In genomic region chr2:222304737-222305509, GRCh38 we compare ENCODE assay signal across 8 cellular contexts. TPM values are rescaled to one million over a fixed set of nuclear protein-coding genes. Genes with fewer than 3 reads are reported as not detected.
DNase-seq lines count a peak whose midpoint lies in the region; ATAC-seq and TF ChIP-seq lines count a peak whose summit lies in the region.

No MANE protein-coding gene starts in this region.

- H3K27me3 Mint-ChIP-seq in mesothelial cell of epicardium (ENCODE audit: low read depth): peaks cover 100% of the 10 kb centered on the region

- ATAC-seq in HG02610 (IDR thresholded peaks at IDR 0.05; ENCODE audit: unreplicated experiment): peak; percentile 26

- TF ChIP-seq POLR2A in uterus (IDR thresholded peaks at IDR 0.05): no peak

- peaks cover 23% of the 10 kb centered on the region for H3K4me1 Mint-ChIP-seq in mesothelial cell of epicardium

- peaks cover 100% of the 10 kb centered on the region in 2 donors for H3K27me3 ChIP-seq in muscle layer of colon (ENCODE audit: control insufficient read depth in 1 of 2, insufficient read depth in 2 of 2, low read length in 2 of 2)
- peaks cover 21 to 98% of the 10 kb centered on the region in 2 donors for H3K27me3 ChIP-seq in uterus

- H3K4me1 ChIP-seq in muscle layer of colon (ENCODE audit: insufficient read depth, low read length): peaks cover 34% of the 10 kb centered on the region
- H3K4me1 ChIP-seq in uterus: no peaks in the 10 kb centered on the region

- H3K27ac ChIP-seq in muscle layer of colon (ENCODE audit: low read depth, low read length) (no peak overlapping the region), uterus (no peak overlapping the region)

- H3K27ac Mint-ChIP-seq in mesothelial cell of epicardium: no peak overlapping the region

- no peaks in the 10 kb centered on the region for H3K9me3 Mint-ChIP-seq in mesothelial cell of epicardium

- H3K4me3 ChIP-seq in AG10803 (ENCODE audit: low read length): peak overlapping the region; percentile 62
- H3K4me3 ChIP-seq in astrocyte of the cerebellum (ENCODE audit: low read depth, low read length): peak overlapping the region; percentile 36
- H3K4me3 ChIP-seq in muscle layer of colon (ENCODE audit: low read depth in 1 of 2, low read length in 2 of 2): peak overlapping the region; percentile 44 to 63
- peak overlapping the region in 1 of 2 donors; percentile 38 for H3K4me3 ChIP-seq in uterus

- no peaks in the 10 kb centered on the region for H3K9me3 ChIP-seq in muscle layer of colon (ENCODE audit: low read length)
- H3K9me3 ChIP-seq in uterus: no peaks in the 10 kb centered on the region

- TF ChIP-seq CTCF in AG10803 (conservative IDR thresholded peaks at IDR 0.05; ENCODE audit: low read length): no peak
- no peak for TF ChIP-seq CTCF in astrocyte of the cerebellum (IDR thresholded peaks at IDR 0.05; ENCODE audit: low read depth, low read length, missing control alignments)
- no peak for TF ChIP-seq CTCF in uterus (IDR thresholded peaks at IDR 0.05)
- no peak for TF ChIP-seq CTCF in mesothelial cell of epicardium (IDR thresholded peaks at IDR 0.05; ENCODE audit: unreplicated experiment)

- no peak overlapping the region for H3K4me3 Mint-ChIP-seq in mesothelial cell of epicardium

- no peaks in the 10 kb centered on the region for H3K36me3 ChIP-seq in muscle layer of colon (ENCODE audit: insufficient read depth, low read length)
- H3K36me3 ChIP-seq in uterus: no peaks in the 10 kb centered on the region

- in situ Hi-C loops in astrocyte of the cerebellum (cut with HindIII; ENCODE audit: low sequenced_read_pairs): loop anchor here (25.0 kb wide), 2 partner anchors 268 to 307 kb away; no protein-coding TSS in a partner anchor

- intact Hi-C loops in uterus (cut with DNase I; ENCODE audit: low total_unique reads): no loop called here

- DNase-seq in AG10803 (ENCODE audit: low read depth) (no peak), astrocyte of the cerebellum (ENCODE audit: low read depth) (no peak), SHP77 (lab: John Stamatoyannopoulos, UW) (no peak), uterus (no peak), midbrain (lab: John Stamatoyannopoulos, UW) (no peak), mesothelial cell of epicardium (ENCODE audit: low spot score in 2 of 2, unreplicated experiment in 2 of 2) (no peak)

- H3K36me3 Mint-ChIP-seq in mesothelial cell of epicardium: no peaks in the 10 kb centered on the region

- H3K9ac ChIP-seq in muscle layer of colon (ENCODE audit: low read length): no peak overlapping the region

RNA-seq across cellular contexts. Expression of gene PAX3, which starts 6.1 kb away (rescaled TPM):
- total RNA-seq in uterus (not detected), mesothelial cell of epicardium (0.25 to 0.41 TPM in 2 of 3 replicates, not detected in the other)
